21 cellular contexts compared by ENCODE assay signal in genomic region chr20:23299673-23300050, GRCh38. TPM values are rescaled to one million over a fixed set of nuclear protein-coding genes. Genes with fewer than 3 reads are reported as not detected.
DNase-seq lines count a peak whose midpoint lies in the region; ATAC-seq and TF ChIP-seq lines count a peak whose summit lies in the region.
"Had no signal": no experiment of that assay in that cellular context is flagged by ENCODE, and none has a peak within 500 bp of the region (broad histone marks: within the 10 kb centered on the region; RNA-seq: fewer than 3 reads in every experiment).

No MANE protein-coding gene starts in this region.

- H3K9me2 ChIP-seq in GM23338 (ENCODE audit: insufficient read depth), result no peaks in the 10 kb centered on the region

- peak; percentile 71 for DNase-seq in cardiac septum (ENCODE audit: low spot score)
- DNase-seq in heart right ventricle, result no peak
- DNase-seq in GM23338 (ENCODE audit: low spot score), result no peak
- DNase-seq in coronary artery (ENCODE audit: low spot score), result peak; percentile 53
- DNase-seq in NCI-H146 treated with DMSO at 0.1 percent for 48 hours (lab: John Stamatoyannopoulos, UW; ENCODE audit: unreplicated experiment), result no peak
- no peak for DNase-seq in activated T-cell treated with anti-CD3 and anti-CD28 coated beads for 4 hours
- DNase-seq in transverse colon, result no peak
- DNase-seq: 8988T; ACHN; AML-193; BE2C; Caco-2; CD4-positive, CD25-positive, alpha-beta regulatory T cell; CD8-positive, alpha-beta T cell; DMS153; DND-41; H7; HCEC 1CT had no signal

- intact Hi-C loops in cardiac septum (cut with DNase I) (no loop called here), heart right ventricle (cut with DNase I) (loop anchor here in 1 of 10 donors (10.0 kb wide), 1 partner anchor 55 kb away; no protein-coding TSS in a partner anchor), transverse colon (cut with DNase I; ENCODE audit: low total_unique reads) (no loop called here)

- no peaks in the 10 kb centered on the region; the same call in 2 of the 3 replicates for H3K9me3 Mint-ChIP-seq in GM23338
- H3K9me3 Mint-ChIP-seq: CD8-positive, alpha-beta T cell had no signal

- H3K4me2 ChIP-seq in BLaER1 (peak overlapping the region; percentile 66), GM23338 (no peak overlapping the region)
- H3K4me2 ChIP-seq: A549 had no signal

- H3K9me3 ChIP-seq in heart right ventricle (no peaks in the 10 kb centered on the region), BLaER1 (no peaks in the 10 kb centered on the region), transverse colon (no peaks in the 10 kb centered on the region)
- H3K9me3 ChIP-seq: A549, BE2C, Caco-2 had no signal

- no peak for TF ChIP-seq POLR2A in transverse colon (IDR thresholded peaks at IDR 0.05)

- no peaks in the 10 kb centered on the region for H3K79me2 ChIP-seq in GM23338 (replicated peaks; ENCODE audit: insufficient read depth)

- H3K4me1 ChIP-seq in heart right ventricle, result peaks cover 0 to under 1% (median 0%) of the 10 kb centered on the region in 9 donors
- H3K4me1 ChIP-seq in BLaER1, result peaks cover 51% of the 10 kb centered on the region
- H3K4me1 ChIP-seq in GM23338 (ENCODE audit: insufficient read depth), result no peaks in the 10 kb centered on the region
- H3K4me1 ChIP-seq in transverse colon, result peaks cover 0 to 2% (median 0%) of the 10 kb centered on the region in 4 donors
- H3K4me1 ChIP-seq: A549, BE2C had no signal

- no peak for TF ChIP-seq EP300 in transverse colon (IDR thresholded peaks at IDR 0.05; ENCODE audit: low read depth)

- no peak overlapping the region for H3K4me3 Mint-ChIP-seq in GM23338
- H3K4me3 Mint-ChIP-seq: CD4-positive, CD25-positive, alpha-beta regulatory T cell; CD8-positive, alpha-beta T cell had no signal

- H3K4me1 Mint-ChIP-seq in GM23338, result peaks cover 10% of the 10 kb centered on the region
- H3K4me1 Mint-ChIP-seq: CD4-positive, CD25-positive, alpha-beta regulatory T cell had no signal

- in situ Hi-C loops in transverse colon (cut with MboI; ENCODE audit: low pct_ligation_motif_present in 1 of 4, low pct_unique_long_range_greater_than_20kb in 1 of 4, low sequenced_read_pairs in 3 of 4), result no loop called here

- peaks cover 0 to 7% (median 0%) of the 10 kb centered on the region in 7 donors for H3K27me3 ChIP-seq in heart right ventricle
- no peaks in the 10 kb centered on the region for H3K27me3 ChIP-seq in BLaER1
- no peaks in the 10 kb centered on the region for H3K27me3 ChIP-seq in GM23338 (ENCODE audit: insufficient read depth)
- no peaks in the 10 kb centered on the region for H3K27me3 ChIP-seq in transverse colon
- H3K27me3 ChIP-seq: BE2C had no signal

- H3K4me3 ChIP-seq in heart right ventricle (no peak overlapping the region), BLaER1 (no peak overlapping the region), GM23338 (no peak overlapping the region), coronary artery (no peak overlapping the region), transverse colon (no peak overlapping the region)
- H3K4me3 ChIP-seq: A549 had no signal

- H3F3A ChIP-seq in GM23338 (replicated peaks; ENCODE audit: low read depth), result no peaks in the 10 kb centered on the region

- WGBS in heart right ventricle, 2 donors, result 95% methylated on average over 7 of the region's 7 CpGs
- 57 to 93% methylated on average over 1 to 7 of the region's 7 CpGs for WGBS in transverse colon (ENCODE audit: low coverage in 1 of 2), 2 donors

- H3K27ac Mint-ChIP-seq in GM23338, result no peak overlapping the region
- H3K27ac Mint-ChIP-seq: CD4-positive, CD25-positive, alpha-beta regulatory T cell; CD8-positive, alpha-beta T cell had no signal

- ATAC-seq in heart right ventricle (no peak), GM23338 (no peak)
- ATAC-seq: A549; CD8-positive, alpha-beta T cell had no signal

- peaks cover 11% of the 10 kb centered on the region for H3K27me3 Mint-ChIP-seq in GM23338 (ENCODE audit: insufficient read depth, low read depth, poor library complexity)

- TF ChIP-seq CTCF in heart right ventricle (IDR thresholded peaks at IDR 0.05) (no peak), GM23338 (conservative IDR thresholded peaks at IDR 0.05; ENCODE audit: low read depth in 2 of 2) (no peak), coronary artery (IDR thresholded peaks at IDR 0.05) (no peak), transverse colon (IDR thresholded peaks at IDR 0.05) (no peak)

- H2AFZ ChIP-seq in GM23338, result no peak overlapping the region

- H3K36me3 ChIP-seq in heart right ventricle (no peaks in the 10 kb centered on the region), BLaER1 (no peaks in the 10 kb centered on the region), GM23338 (ENCODE audit: insufficient read depth) (no peaks in the 10 kb centered on the region), transverse colon (no peaks in the 10 kb centered on the region)
- H3K36me3 ChIP-seq: BE2C had no signal

- H4K20me1 ChIP-seq in BLaER1 (peaks cover 5% of the 10 kb centered on the region; the same call in 1 of the 2 replicates), GM23338 (replicated peaks; ENCODE audit: insufficient read depth) (no peaks in the 10 kb centered on the region)

- H3K36me3 Mint-ChIP-seq in GM23338 (ENCODE audit: low read depth), result no peaks in the 10 kb centered on the region
- H3K36me3 Mint-ChIP-seq: CD4-positive, CD25-positive, alpha-beta regulatory T cell; CD8-positive, alpha-beta T cell had no signal

- H3K27ac ChIP-seq in heart right ventricle (no peak overlapping the region), BLaER1 (no peak overlapping the region), GM23338 (ENCODE audit: low read depth) (no peak overlapping the region), coronary artery (no peak overlapping the region), transverse colon (no peak overlapping the region)
- H3K27ac ChIP-seq: A549, C4-2B had no signal

- no peak overlapping the region for H3K9ac ChIP-seq in BLaER1

TF ChIP-seq in GM23338, 12 proteins besides CTCF, POLR2A, EP300 and RAD21:
- TF ChIP-seq STAT1 (IDR thresholded peaks at IDR 0.05; ENCODE audit: unreplicated experiment) (no peak), NANOG (IDR thresholded peaks at IDR 0.05; ENCODE audit: borderline replicate concordance) (no peak), ZNF331 (CRISPR knock-in tag; IDR thresholded peaks at IDR 0.05; ENCODE audit: low read depth) (peak; percentile 65)

RNA-seq across cellular contexts. Expression of gene NXT1, which starts 50.9 kb away (rescaled TPM):
- total RNA-seq in cardiac septum (10.6 TPM), heart right ventricle (10 to 100 TPM in 2 of 10 donors, 1 to 10 TPM in 8; 4.5 to 12.9 (median 6.5) TPM), transverse colon (10 to 100 TPM; 16.5 to 43.4 (median 22.8) TPM)
- polyA plus RNA-seq in heart right ventricle (10 to 100 TPM in 1 of 2 donors, 1 to 10 TPM in 1; 6.6 to 21.3 TPM), GM23338 (2016; fragmentation: Nextera tagmentation; extraction: Ambion mirVana) (34.4 and 39.1 TPM in 2 replicates)
- total RNA-seq in GM23338 (2014; rRNA removed; shearing (Covaris generic)), result 30.2 and 40.5 TPM in 2 replicates

Comparison
In these comparisons a context has a peak if more than half of its experiments do, and no peak if none do; other contexts are left out.
1. DNase-seq: peak in cardiac septum (single experiment) and coronary artery (single experiment); none in heart right ventricle (0 of 2), GM23338 (single experiment), NCI-H146 treated with DMSO at 0.1 percent for 48 hours (single experiment), activated T-cell treated with anti-CD3 and anti-CD28 coated beads for 4 hours (single experiment) and transverse colon (single experiment).